Comparison of ENCODE assay signal across 25 cellular contexts in the genomic region with DNA sequence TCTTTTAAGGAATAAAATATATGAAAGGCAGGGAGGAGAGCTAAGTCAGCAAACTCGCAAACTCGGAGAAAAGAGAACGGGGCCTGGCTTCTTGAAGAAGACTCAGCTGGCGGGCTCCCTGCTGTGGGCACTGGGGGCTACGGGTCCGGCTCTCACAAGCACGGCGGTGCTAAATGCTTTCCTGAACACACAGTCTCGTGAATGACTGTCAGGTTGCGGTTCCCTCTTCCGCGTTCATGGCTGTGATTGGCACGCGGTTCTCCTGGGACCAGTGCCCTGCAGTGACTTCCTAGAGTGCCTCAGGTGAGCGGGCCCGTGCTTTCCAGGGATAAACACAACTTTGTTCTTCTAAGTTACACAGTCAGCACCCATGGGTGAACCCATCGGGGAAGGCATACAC.
DNase-seq lines count a peak whose midpoint lies in the region; ATAC-seq and TF ChIP-seq lines count a peak whose summit lies in the region.
"Had no signal": no experiment of that assay in that cellular context is flagged by ENCODE, and none has a peak within 500 bp of the region (broad histone marks: within the 10 kb centered on the region; RNA-seq: fewer than 3 reads in every experiment).

No MANE protein-coding gene starts in this region.

- H3K4me2 ChIP-seq in MM.1S (ENCODE audit: low read depth, low read length), result no peak overlapping the region

- intact Hi-C loops in activated CD4-positive, alpha-beta T cell treated with anti-CD3 and anti-CD28 coated beads for 36 hours (cut with DNase I, micrococcal nuclease), result no loop called here
- intact Hi-C loops in adrenal gland (cut with DNase I), result no loop called here

- no peak overlapping the region for H2AFZ ChIP-seq in MM.1S (ENCODE audit: low read length)

- TF ChIP-seq EP300 in suprapubic skin (IDR thresholded peaks at IDR 0.05), result no peak

- peak overlapping the region; percentile 25 for H3K27ac Mint-ChIP-seq in activated CD4-positive, alpha-beta T cell treated with anti-CD3 and anti-CD28 coated beads for 36 hours
- H3K27ac Mint-ChIP-seq in HFFc6, result no peak overlapping the region
- H3K27ac Mint-ChIP-seq: B cell, T-cell had no signal

- peaks cover 0 to 13% of the 10 kb centered on the region in 2 donors for H3K4me1 ChIP-seq in adrenal gland (replicated peaks in 1 of 2)
- H3K4me1 ChIP-seq in suprapubic skin, result peaks cover 10% of the 10 kb centered on the region
- H3K4me1 ChIP-seq in MM.1S (ENCODE audit: low read length), result no peaks in the 10 kb centered on the region
- H3K4me1 ChIP-seq: breast epithelium had no signal

- H3K9ac ChIP-seq in MM.1S (ENCODE audit: low read length), result no peak overlapping the region

- CTCF ChIA-PET in activated CD4-positive, alpha-beta T cell treated with anti-CD3 and anti-CD28 coated beads for 36 hours (lab: Charles Lee), result no interaction called here

- no peak for ATAC-seq in activated CD4-positive, alpha-beta T cell treated with anti-CD3 and anti-CD28 coated beads for 36 hours
- ATAC-seq: activated naive CD4-positive, alpha-beta T cell treated with anti-CD3 and anti-CD28 coated beads, Interleukin-2, amount 50 U/mL, for 72 hours; activated T-cell treated with anti-CD3 and anti-CD28 coated beads, Interleukin-2, amount 50 U/mL, for 4 hours; esophagus mucosa; left cardiac atrium; right cardiac atrium; T-cell had no signal

- TF ChIP-seq POLR2A in adrenal gland (IDR thresholded peaks at IDR 0.05) (no peak), suprapubic skin (IDR thresholded peaks at IDR 0.05) (no peak)

- in situ Hi-C loops in GM13976 (cut with MboI; ENCODE audit: low sequenced_read_pairs, unreplicated experiment), result no loop called here

- H3K27me3 ChIP-seq in adrenal gland (no peaks in the 10 kb centered on the region), suprapubic skin (no peaks in the 10 kb centered on the region), MM.1S (replicated peaks; ENCODE audit: insufficient read depth, low read length) (no peaks in the 10 kb centered on the region)
- H3K27me3 ChIP-seq: breast epithelium, transverse colon had no signal

- no peaks in the 10 kb centered on the region for H3K9me3 ChIP-seq in adrenal gland (replicated peaks in 1 of 3)
- H3K9me3 ChIP-seq in suprapubic skin, result peaks cover 8% of the 10 kb centered on the region
- no peaks in the 10 kb centered on the region for H3K9me3 ChIP-seq in MM.1S (replicated peaks; ENCODE audit: insufficient read depth, low read length)
- H3K9me3 ChIP-seq: transverse colon had no signal

- no peak for DNase-seq in activated CD4-positive, alpha-beta T cell treated with anti-CD3 and anti-CD28 coated beads for 36 hours
- no peak for DNase-seq in activated CD4-positive, alpha-beta T cell treated with anti-CD3 and anti-CD28 coated beads for 48 hours
- DNase-seq in adrenal gland, result peak in 6 of 7 donors; percentile 0 to 52 (median 10)
- DNase-seq in mesenteric fat pad (ENCODE audit: low spot score), result peak; percentile 68
- peak; percentile 56 to 72 for DNase-seq in suprapubic skin (ENCODE audit: low spot score in 2 of 2)
- DNase-seq in HFFc6, result no peak
- no peak for DNase-seq in MM.1S
- DNase-seq in GM13976 (ENCODE audit: low spot score), result no peak
- DNase-seq: 8988T; activated T-cell treated with anti-CD3 and anti-CD28 coated beads, Interleukin-2, amount 50 U/mL, for 4 hours; GOT3; left cardiac atrium; midbrain; NCI-H1417 treated with DMSO at 0.1 percent for 48 hours; NCI-H774; occipital lobe; SIG-M5; stimulated activated naive CD4-positive, alpha-beta T cell; transverse colon had no signal

- H3K27me3 Mint-ChIP-seq in activated CD4-positive, alpha-beta T cell treated with anti-CD3 and anti-CD28 coated beads for 36 hours, result no peaks in the 10 kb centered on the region
- no peaks in the 10 kb centered on the region; the same call in 1 of the 2 replicates for H3K27me3 Mint-ChIP-seq in HFFc6 (ENCODE audit: insufficient read depth)
- H3K27me3 Mint-ChIP-seq: B cell, T-cell had no signal

- no peak overlapping the region for H3K27ac ChIP-seq in adrenal gland
- no peak overlapping the region for H3K27ac ChIP-seq in suprapubic skin
- H3K27ac ChIP-seq in MM.1S (ENCODE audit: low read length), result no peak overlapping the region
- H3K27ac ChIP-seq: breast epithelium, transverse colon had no signal

- no peak overlapping the region for H3K4me3 ChIP-seq in adrenal gland
- no peak overlapping the region for H3K4me3 ChIP-seq in suprapubic skin
- H3K4me3 ChIP-seq in MM.1S (ENCODE audit: low read length), result no peak overlapping the region
- H3K4me3 ChIP-seq: breast epithelium, transverse colon had no signal

- TF ChIP-seq CTCF in adrenal gland (IDR thresholded peaks at IDR 0.05) (no peak), suprapubic skin (IDR thresholded peaks at IDR 0.05) (no peak), HFFc6 (IDR thresholded peaks at IDR 0.05) (no peak), MM.1S (IDR thresholded peaks at IDR 0.05; ENCODE audit: low read length) (no peak), GM13976 (IDR thresholded peaks at IDR 0.05; ENCODE audit: borderline replicate concordance, control extremely low read depth, extremely low read depth, insufficient read depth, missing control alignments) (no peak)

- no peaks in the 10 kb centered on the region for H3K9me3 Mint-ChIP-seq in activated CD4-positive, alpha-beta T cell treated with anti-CD3 and anti-CD28 coated beads for 36 hours (ENCODE audit: low read depth)
- H3K9me3 Mint-ChIP-seq in HFFc6, result no peaks in the 10 kb centered on the region
- H3K9me3 Mint-ChIP-seq: activated naive CD4-positive, alpha-beta T cell treated with anti-CD3 and anti-CD28 coated beads, Interleukin-2, amount 50 U/mL, for 72 hours; T-cell had no signal

- 76 to 89% (median 85%) methylated on average over 17 of the region's 17 CpGs for WGBS in adrenal gland, 4 donors
- WGBS in suprapubic skin, result 80% methylated on average over 17 of the region's 17 CpGs

- no peak overlapping the region for H3K4me3 Mint-ChIP-seq in activated CD4-positive, alpha-beta T cell treated with anti-CD3 and anti-CD28 coated beads for 36 hours
- no peak overlapping the region for H3K4me3 Mint-ChIP-seq in HFFc6
- H3K4me3 Mint-ChIP-seq: activated T-cell treated with anti-CD3 and anti-CD28 coated beads, Interleukin-2, amount 50 U/mL, for 4 hours; B cell; T-cell had no signal

- no peaks in the 10 kb centered on the region for H3F3A ChIP-seq in MM.1S (ENCODE audit: insufficient read depth, low read length)

- no peaks in the 10 kb centered on the region; the same call in none of the 2 replicates for H3K79me2 ChIP-seq in MM.1S (ENCODE audit: low read length)

- no peaks in the 10 kb centered on the region for H3K9me2 ChIP-seq in MM.1S (replicated peaks; ENCODE audit: insufficient read depth, low read length)

- peaks cover 0 to 18% of the 10 kb centered on the region in 2 donors for H3K36me3 ChIP-seq in adrenal gland (replicated peaks in 1 of 2)
- peaks cover 40% of the 10 kb centered on the region for H3K36me3 ChIP-seq in suprapubic skin
- H3K36me3 ChIP-seq in MM.1S (replicated peaks; ENCODE audit: insufficient read depth, low read length), result no peaks in the 10 kb centered on the region; the same call in 1 of the 2 replicates

- peaks cover 16% of the 10 kb centered on the region for H3K4me1 Mint-ChIP-seq in activated CD4-positive, alpha-beta T cell treated with anti-CD3 and anti-CD28 coated beads for 36 hours
- no peaks in the 10 kb centered on the region for H3K4me1 Mint-ChIP-seq in HFFc6 (ENCODE audit: low read depth)

- H3K36me3 Mint-ChIP-seq in activated CD4-positive, alpha-beta T cell treated with anti-CD3 and anti-CD28 coated beads for 36 hours (ENCODE audit: low read depth), result peaks cover 26% of the 10 kb centered on the region
- peaks cover 12% of the 10 kb centered on the region; the same call in 1 of the 2 replicates for H3K36me3 Mint-ChIP-seq in HFFc6 (ENCODE audit: low read depth)

- H4K20me1 ChIP-seq in MM.1S (ENCODE audit: insufficient read depth, low read length), result no peaks in the 10 kb centered on the region

- POLR2A ChIA-PET in activated CD4-positive, alpha-beta T cell treated with anti-CD3 and anti-CD28 coated beads for 36 hours (lab: Charles Lee), result no interaction called here

Comparison
In these comparisons a context has a peak if more than half of its experiments do, and no peak if none do; other contexts are left out.
1. DNase-seq: peak in adrenal gland (6 of 7), mesenteric fat pad (single experiment) and suprapubic skin (2 of 2); none in activated CD4-positive, alpha-beta T cell treated with anti-CD3 and anti-CD28 coated beads for 36 hours (single experiment), activated CD4-positive, alpha-beta T cell treated with anti-CD3 and anti-CD28 coated beads for 48 hours (single experiment), HFFc6 (single experiment), MM.1S (single experiment) and GM13976 (single experiment).